Comparison of ENCODE assay signal across 10 cellular contexts in genomic region chr9:77588319-77588937, GRCh38. TPM values are rescaled to one million over a fixed set of nuclear protein-coding genes. Genes with fewer than 3 reads are reported as not detected.
DNase-seq lines count a peak whose midpoint lies in the region; ATAC-seq and TF ChIP-seq lines count a peak whose summit lies in the region.
"Had no signal": no experiment of that assay in that cellular context is flagged by ENCODE, and none has a peak within 500 bp of the region (broad histone marks: within the 10 kb centered on the region; RNA-seq: fewer than 3 reads in every experiment).

No MANE protein-coding gene starts in this region.

- peak overlapping the region; percentile 65 for H2AFZ ChIP-seq in Loucy (ENCODE audit: low read length)

- H3K9ac ChIP-seq in Loucy (ENCODE audit: low read depth, low read length, poor library complexity, severe bottlenecking) (peak overlapping the region; percentile 48), colonic mucosa (ENCODE audit: low read depth in 2 of 2, low read length in 2 of 2) (peak overlapping the region in 1 of 2 donors; percentile 62)

- H3K79me2 ChIP-seq in Loucy (ENCODE audit: insufficient read depth, low read length), result no peaks in the 10 kb centered on the region

- H3K27me3 ChIP-seq in Loucy (ENCODE audit: insufficient read depth, low read length, poor library complexity, severe bottlenecking) (no peaks in the 10 kb centered on the region), colonic mucosa (no peaks in the 10 kb centered on the region), lung (ENCODE audit: control insufficient read depth, insufficient read depth) (no peaks in the 10 kb centered on the region)

- 32 to 40% methylated on average over 2 of the region's 2 CpGs for WGBS in lung, 2 donors

- peak; percentile 28 to 34 for DNase-seq in AML-193 (lab: John Stamatoyannopoulos, UW)
- DNase-seq in colonic mucosa, result no peak
- no peak for DNase-seq in lung (ENCODE audit: low spot score)
- DNase-seq: activated CD8-positive, alpha-beta T cell treated with anti-CD3 and anti-CD28 coated beads, Interleukin-2, amount 10 ng/mL, durations not matched to agents 7 days and 5 days had no signal

- H3K4me2 ChIP-seq in Loucy (ENCODE audit: low read depth, low read length, poor library complexity, severe bottlenecking), result peak overlapping the region; percentile 68

- H3K27ac ChIP-seq in colonic mucosa (peak overlapping the region; percentile 87), lung (ENCODE audit: low read depth in 1 of 2, low read length in 1 of 2) (peak overlapping the region in 1 of 2 donors; percentile 70)

- H3K4me1 ChIP-seq in Loucy (ENCODE audit: insufficient read depth, low read length, poor library complexity, severe bottlenecking) (peaks cover 17% of the 10 kb centered on the region), colonic mucosa (peaks cover 2% of the 10 kb centered on the region), lung (ENCODE audit: control insufficient read depth in 2 of 2, insufficient read depth in 2 of 2, low read length in 2 of 2) (peaks cover 0 to 6% of the 10 kb centered on the region in 2 donors)

- peak; percentile 68 for ATAC-seq in lung (ENCODE audit: insufficient read depth, low FRiP score)
- ATAC-seq in HG03469 (IDR thresholded peaks at IDR 0.05; ENCODE audit: unreplicated experiment), result no peak
- ATAC-seq in HG02610 (IDR thresholded peaks at IDR 0.05; ENCODE audit: unreplicated experiment), result no peak
- ATAC-seq in GM18519 (IDR thresholded peaks at IDR 0.05; ENCODE audit: low FRiP score, unreplicated experiment), result no peak
- ATAC-seq in HG02840 (IDR thresholded peaks at IDR 0.05; ENCODE audit: low FRiP score, unreplicated experiment), result no peak
- ATAC-seq: activated CD8-positive, alpha-beta T cell treated with anti-CD3 and anti-CD28 coated beads, Interleukin-2, amount 10 ng/mL, durations not matched to agents 7 days and 5 days; GM12878 had no signal

- H3K9me3 ChIP-seq in Loucy (ENCODE audit: insufficient read depth, low read depth, low read length) (no peaks in the 10 kb centered on the region), colonic mucosa (no peaks in the 10 kb centered on the region), lung (ENCODE audit: control insufficient read depth in 2 of 2, insufficient read depth in 1 of 2, low read length in 1 of 2) (no peaks in the 10 kb centered on the region)

- H4K20me1 ChIP-seq in Loucy (ENCODE audit: insufficient read depth, low read length, poor library complexity, severe bottlenecking), result no peaks in the 10 kb centered on the region

- intact Hi-C loops in colonic mucosa (cut with DNase I), result no loop called here

- H3F3A ChIP-seq in Loucy (ENCODE audit: low read depth), result no peaks in the 10 kb centered on the region

- H3K9me2 ChIP-seq in Loucy (replicated peaks; ENCODE audit: low read depth, low read length), result no peaks in the 10 kb centered on the region

- TF ChIP-seq CTCF in Loucy (conservative IDR thresholded peaks at IDR 0.05; ENCODE audit: low read length), result no peak
- TF ChIP-seq CTCF in colonic mucosa (IDR thresholded peaks at IDR 0.05), result no peak
- no peak for TF ChIP-seq CTCF in lung (IDR thresholded peaks at IDR 0.05; ENCODE audit: control extremely low read depth, extremely low read depth)

- peak overlapping the region; percentile 43 for H3K4me3 ChIP-seq in Loucy (ENCODE audit: low read length, poor library complexity, severe bottlenecking)
- no peak overlapping the region for H3K4me3 ChIP-seq in colonic mucosa
- no peak overlapping the region for H3K4me3 ChIP-seq in lung
- H3K4me3 ChIP-seq: GM12878 had no signal

- H3K36me3 ChIP-seq in Loucy (ENCODE audit: insufficient read depth, low read length) (no peaks in the 10 kb centered on the region), colonic mucosa (no peaks in the 10 kb centered on the region), lung (ENCODE audit: control insufficient read depth in 2 of 2, insufficient read depth in 2 of 2, low read length in 2 of 2) (no peaks in the 10 kb centered on the region)

RNA-seq across cellular contexts. Expression of gene GNA14, which starts 59.7 kb away (rescaled TPM):
- total RNA-seq in colonic mucosa (10 to 100 TPM in 1 of 2 donors, 1 to 10 TPM in 1; 7.9 to 11.7 TPM), lung (10 to 100 TPM; 12.7 to 15.1 TPM)
- polyA plus RNA-seq in lung, result 1 to 10 TPM; 4.1 to 9.8 TPM
- total RNA-seq: activated CD8-positive, alpha-beta T cell treated with anti-CD3 and anti-CD28 coated beads, Interleukin-2, amount 10 ng/mL, durations not matched to agents 7 days and 5 days had no signal
- polyA plus RNA-seq: GM12878 had no signal

Comparison
In these comparisons a context has a peak if more than half of its experiments do, and no peak if none do; other contexts are left out.
1. DNase-seq: peak in AML-193 (2 of 2); none in colonic mucosa (single experiment) and lung (single experiment).